ENCODE assay signal across 2 cellular contexts in the genomic region with DNA sequence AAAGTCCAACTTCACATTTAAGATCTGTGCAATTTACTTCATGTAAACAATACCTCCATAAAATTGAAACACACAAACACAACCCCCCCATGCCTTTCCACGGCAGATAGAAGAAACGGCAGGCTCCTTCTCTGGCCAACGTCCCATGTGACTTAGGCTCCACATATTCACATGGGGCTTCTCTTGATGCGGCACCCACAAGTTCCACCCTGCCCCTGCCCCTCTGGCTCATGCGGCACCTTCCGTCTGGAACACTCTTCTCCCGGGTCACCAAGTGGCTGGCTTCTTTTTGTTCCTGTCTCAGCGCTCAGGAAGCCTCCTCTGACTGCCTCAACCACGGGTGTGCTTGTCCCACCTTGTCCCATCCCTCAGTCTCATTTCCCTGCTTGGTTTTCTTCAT.
TF ChIP-seq lines count a peak whose summit lies in the region.

No MANE protein-coding gene starts in this region.

TF ChIP-seq in HEK293, 187 proteins besides CTCF, POLR2A, EP300 and RAD21:
- TF ChIP-seq ZNF341 (tag by site-specific recombination; IDR thresholded peaks at IDR 0.05; ENCODE audit: low read depth) = no peak
- TF ChIP-seq ZNF677 (tag by site-specific recombination; IDR thresholded peaks at IDR 0.05) = no peak
- TF ChIP-seq, protein P1, sequence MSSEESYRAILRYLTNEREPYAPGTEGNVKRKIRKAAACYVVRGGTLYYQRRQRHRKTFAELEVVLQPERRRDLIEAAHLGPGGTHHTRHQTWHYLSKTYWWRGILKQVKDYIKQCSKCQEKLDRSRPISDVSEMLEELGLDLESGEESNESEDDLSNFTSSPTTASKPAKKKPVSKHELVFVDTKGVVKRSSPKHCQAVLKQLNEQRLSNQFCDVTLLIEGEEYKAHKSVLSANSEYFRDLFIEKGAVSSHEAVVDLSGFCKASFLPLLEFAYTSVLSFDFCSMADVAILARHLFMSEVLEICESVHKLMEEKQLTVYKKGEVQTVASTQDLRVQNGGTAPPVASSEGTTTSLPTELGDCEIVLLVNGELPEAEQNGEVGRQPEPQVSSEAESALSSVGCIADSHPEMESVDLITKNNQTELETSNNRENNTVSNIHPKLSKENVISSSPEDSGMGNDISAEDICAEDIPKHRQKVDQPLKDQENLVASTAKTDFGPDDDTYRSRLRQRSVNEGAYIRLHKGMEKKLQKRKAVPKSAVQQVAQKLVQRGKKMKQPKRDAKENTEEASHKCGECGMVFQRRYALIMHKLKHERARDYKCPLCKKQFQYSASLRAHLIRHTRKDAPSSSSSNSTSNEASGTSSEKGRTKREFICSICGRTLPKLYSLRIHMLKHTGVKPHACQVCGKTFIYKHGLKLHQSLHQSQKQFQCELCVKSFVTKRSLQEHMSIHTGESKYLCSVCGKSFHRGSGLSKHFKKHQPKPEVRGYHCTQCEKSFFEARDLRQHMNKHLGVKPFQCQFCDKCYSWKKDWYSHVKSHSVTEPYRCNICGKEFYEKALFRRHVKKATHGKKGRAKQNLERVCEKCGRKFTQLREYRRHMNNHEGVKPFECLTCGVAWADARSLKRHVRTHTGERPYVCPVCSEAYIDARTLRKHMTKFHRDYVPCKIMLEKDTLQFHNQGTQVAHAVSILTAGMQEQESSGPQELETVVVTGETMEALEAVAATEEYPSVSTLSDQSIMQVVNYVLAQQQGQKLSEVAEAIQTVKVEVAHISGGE (tag by site-specific recombination; conservative IDR thresholded peaks at IDR 0.05; ENCODE audit: low read depth) = peak; percentile 47

TF ChIP-seq in K562, 482 proteins besides CTCF, POLR2A, EP300 and RAD21:
- TF ChIP-seq, protein P2, sequence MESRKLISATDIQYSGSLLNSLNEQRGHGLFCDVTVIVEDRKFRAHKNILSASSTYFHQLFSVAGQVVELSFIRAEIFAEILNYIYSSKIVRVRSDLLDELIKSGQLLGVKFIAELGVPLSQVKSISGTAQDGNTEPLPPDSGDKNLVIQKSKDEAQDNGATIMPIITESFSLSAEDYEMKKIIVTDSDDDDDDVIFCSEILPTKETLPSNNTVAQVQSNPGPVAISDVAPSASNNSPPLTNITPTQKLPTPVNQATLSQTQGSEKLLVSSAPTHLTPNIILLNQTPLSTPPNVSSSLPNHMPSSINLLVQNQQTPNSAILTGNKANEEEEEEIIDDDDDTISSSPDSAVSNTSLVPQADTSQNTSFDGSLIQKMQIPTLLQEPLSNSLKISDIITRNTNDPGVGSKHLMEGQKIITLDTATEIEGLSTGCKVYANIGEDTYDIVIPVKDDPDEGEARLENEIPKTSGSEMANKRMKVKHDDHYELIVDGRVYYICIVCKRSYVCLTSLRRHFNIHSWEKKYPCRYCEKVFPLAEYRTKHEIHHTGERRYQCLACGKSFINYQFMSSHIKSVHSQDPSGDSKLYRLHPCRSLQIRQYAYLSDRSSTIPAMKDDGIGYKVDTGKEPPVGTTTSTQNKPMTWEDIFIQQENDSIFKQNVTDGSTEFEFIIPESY (CRISPR knock-in tag; IDR thresholded peaks at IDR 0.05) = no peak
- TF ChIP-seq SAFB2 (IDR thresholded peaks at IDR 0.05; ENCODE audit: borderline replicate concordance, low read depth, low read length, severe bottlenecking) (no peak), ZNF584 (CRISPR knock-in tag; IDR thresholded peaks at IDR 0.05; ENCODE audit: low read depth) (peak; percentile 54; the same call in 1 of the 2 replicates), NR2F6 (CRISPR knock-in tag; IDR thresholded peaks at IDR 0.05) (no peak), ZNF263 (CRISPR knock-in tag; IDR thresholded peaks at IDR 0.05; ENCODE audit: borderline replicate concordance) (no peak), ZNF175 (CRISPR knock-in tag; IDR thresholded peaks at IDR 0.05; ENCODE audit: low read depth) (peak; percentile 68; the same call in 1 of the 2 replicates), CBFA2T3 (IDR thresholded peaks at IDR 0.05) (no peak)
- TF ChIP-seq, protein P3, sequence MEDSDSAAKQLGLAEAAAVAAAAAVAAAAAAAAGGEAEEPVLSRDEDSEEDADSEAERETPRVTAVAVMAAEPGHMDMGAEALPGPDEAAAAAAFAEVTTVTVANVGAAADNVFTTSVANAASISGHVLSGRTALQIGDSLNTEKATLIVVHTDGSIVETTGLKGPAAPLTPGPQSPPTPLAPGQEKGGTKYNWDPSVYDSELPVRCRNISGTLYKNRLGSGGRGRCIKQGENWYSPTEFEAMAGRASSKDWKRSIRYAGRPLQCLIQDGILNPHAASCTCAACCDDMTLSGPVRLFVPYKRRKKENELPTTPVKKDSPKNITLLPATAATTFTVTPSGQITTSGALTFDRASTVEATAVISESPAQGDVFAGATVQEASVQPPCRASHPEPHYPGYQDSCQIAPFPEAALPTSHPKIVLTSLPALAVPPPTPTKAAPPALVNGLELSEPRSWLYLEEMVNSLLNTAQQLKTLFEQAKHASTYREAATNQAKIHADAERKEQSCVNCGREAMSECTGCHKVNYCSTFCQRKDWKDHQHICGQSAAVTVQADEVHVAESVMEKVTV (CRISPR knock-in tag; IDR thresholded peaks at IDR 0.05) = no peak
- TF ChIP-seq, protein P4, sequence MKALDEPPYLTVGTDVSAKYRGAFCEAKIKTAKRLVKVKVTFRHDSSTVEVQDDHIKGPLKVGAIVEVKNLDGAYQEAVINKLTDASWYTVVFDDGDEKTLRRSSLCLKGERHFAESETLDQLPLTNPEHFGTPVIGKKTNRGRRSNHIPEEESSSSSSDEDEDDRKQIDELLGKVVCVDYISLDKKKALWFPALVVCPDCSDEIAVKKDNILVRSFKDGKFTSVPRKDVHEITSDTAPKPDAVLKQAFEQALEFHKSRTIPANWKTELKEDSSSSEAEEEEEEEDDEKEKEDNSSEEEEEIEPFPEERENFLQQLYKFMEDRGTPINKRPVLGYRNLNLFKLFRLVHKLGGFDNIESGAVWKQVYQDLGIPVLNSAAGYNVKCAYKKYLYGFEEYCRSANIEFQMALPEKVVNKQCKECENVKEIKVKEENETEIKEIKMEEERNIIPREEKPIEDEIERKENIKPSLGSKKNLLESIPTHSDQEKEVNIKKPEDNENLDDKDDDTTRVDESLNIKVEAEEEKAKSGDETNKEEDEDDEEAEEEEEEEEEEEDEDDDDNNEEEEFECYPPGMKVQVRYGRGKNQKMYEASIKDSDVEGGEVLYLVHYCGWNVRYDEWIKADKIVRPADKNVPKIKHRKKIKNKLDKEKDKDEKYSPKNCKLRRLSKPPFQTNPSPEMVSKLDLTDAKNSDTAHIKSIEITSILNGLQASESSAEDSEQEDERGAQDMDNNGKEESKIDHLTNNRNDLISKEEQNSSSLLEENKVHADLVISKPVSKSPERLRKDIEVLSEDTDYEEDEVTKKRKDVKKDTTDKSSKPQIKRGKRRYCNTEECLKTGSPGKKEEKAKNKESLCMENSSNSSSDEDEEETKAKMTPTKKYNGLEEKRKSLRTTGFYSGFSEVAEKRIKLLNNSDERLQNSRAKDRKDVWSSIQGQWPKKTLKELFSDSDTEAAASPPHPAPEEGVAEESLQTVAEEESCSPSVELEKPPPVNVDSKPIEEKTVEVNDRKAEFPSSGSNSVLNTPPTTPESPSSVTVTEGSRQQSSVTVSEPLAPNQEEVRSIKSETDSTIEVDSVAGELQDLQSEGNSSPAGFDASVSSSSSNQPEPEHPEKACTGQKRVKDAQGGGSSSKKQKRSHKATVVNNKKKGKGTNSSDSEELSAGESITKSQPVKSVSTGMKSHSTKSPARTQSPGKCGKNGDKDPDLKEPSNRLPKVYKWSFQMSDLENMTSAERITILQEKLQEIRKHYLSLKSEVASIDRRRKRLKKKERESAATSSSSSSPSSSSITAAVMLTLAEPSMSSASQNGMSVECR (CRISPR knock-in tag; IDR thresholded peaks at IDR 0.05) = no peak
- TF ChIP-seq, protein P5, sequence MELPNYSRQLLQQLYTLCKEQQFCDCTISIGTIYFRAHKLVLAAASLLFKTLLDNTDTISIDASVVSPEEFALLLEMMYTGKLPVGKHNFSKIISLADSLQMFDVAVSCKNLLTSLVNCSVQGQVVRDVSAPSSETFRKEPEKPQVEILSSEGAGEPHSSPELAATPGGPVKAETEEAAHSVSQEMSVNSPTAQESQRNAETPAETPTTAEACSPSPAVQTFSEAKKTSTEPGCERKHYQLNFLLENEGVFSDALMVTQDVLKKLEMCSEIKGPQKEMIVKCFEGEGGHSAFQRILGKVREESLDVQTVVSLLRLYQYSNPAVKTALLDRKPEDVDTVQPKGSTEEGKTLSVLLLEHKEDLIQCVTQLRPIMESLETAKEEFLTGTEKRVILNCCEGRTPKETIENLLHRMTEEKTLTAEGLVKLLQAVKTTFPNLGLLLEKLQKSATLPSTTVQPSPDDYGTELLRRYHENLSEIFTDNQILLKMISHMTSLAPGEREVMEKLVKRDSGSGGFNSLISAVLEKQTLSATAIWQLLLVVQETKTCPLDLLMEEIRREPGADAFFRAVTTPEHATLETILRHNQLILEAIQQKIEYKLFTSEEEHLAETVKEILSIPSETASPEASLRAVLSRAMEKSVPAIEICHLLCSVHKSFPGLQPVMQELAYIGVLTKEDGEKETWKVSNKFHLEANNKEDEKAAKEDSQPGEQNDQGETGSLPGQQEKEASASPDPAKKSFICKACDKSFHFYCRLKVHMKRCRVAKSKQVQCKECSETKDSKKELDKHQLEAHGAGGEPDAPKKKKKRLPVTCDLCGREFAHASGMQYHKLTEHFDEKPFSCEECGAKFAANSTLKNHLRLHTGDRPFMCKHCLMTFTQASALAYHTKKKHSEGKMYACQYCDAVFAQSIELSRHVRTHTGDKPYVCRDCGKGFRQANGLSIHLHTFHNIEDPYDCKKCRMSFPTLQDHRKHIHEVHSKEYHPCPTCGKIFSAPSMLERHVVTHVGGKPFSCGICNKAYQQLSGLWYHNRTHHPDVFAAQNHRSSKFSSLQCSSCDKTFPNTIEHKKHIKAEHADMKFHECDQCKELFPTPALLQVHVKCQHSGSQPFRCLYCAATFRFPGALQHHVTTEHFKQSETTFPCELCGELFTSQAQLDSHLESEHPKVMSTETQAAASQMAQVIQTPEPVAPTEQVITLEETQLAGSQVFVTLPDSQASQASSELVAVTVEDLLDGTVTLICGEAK (IDR thresholded peaks at IDR 0.05) = no peak
- TF ChIP-seq, protein P5 (CRISPR knock-in tag; IDR thresholded peaks at IDR 0.05) = no peak
- TF ChIP-seq, protein P6, sequence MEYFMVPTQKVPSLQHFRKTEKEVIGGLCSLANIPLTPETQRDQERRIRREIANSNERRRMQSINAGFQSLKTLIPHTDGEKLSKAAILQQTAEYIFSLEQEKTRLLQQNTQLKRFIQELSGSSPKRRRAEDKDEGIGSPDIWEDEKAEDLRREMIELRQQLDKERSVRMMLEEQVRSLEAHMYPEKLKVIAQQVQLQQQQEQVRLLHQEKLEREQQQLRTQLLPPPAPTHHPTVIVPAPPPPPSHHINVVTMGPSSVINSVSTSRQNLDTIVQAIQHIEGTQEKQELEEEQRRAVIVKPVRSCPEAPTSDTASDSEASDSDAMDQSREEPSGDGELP (CRISPR knock-in tag; IDR thresholded peaks at IDR 0.05; ENCODE audit: borderline replicate concordance) = no peak
- TF ChIP-seq, protein P7, sequence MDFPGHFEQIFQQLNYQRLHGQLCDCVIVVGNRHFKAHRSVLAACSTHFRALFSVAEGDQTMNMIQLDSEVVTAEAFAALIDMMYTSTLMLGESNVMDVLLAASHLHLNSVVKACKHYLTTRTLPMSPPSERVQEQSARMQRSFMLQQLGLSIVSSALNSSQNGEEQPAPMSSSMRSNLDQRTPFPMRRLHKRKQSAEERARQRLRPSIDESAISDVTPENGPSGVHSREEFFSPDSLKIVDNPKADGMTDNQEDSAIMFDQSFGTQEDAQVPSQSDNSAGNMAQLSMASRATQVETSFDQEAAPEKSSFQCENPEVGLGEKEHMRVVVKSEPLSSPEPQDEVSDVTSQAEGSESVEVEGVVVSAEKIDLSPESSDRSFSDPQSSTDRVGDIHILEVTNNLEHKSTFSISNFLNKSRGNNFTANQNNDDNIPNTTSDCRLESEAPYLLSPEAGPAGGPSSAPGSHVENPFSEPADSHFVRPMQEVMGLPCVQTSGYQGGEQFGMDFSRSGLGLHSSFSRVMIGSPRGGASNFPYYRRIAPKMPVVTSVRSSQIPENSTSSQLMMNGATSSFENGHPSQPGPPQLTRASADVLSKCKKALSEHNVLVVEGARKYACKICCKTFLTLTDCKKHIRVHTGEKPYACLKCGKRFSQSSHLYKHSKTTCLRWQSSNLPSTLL (IDR thresholded peaks at IDR 0.05) = no peak
